16 cellular contexts compared by ENCODE assay signal in genomic region chr6:45854343-45854742, GRCh38.
"Had no signal": no experiment of that assay in that cellular context is flagged by ENCODE, and none has a peak within 500 bp of the region (broad histone marks: within the 10 kb centered on the region; RNA-seq: fewer than 3 reads in every experiment).

No MANE protein-coding gene starts in this region.

- H3K27me3 ChIP-seq: breast epithelium, upper lobe of left lung had no signal

- DNase-seq: activated CD4-positive, alpha-beta T cell treated with anti-CD3 and anti-CD28 coated beads for 4 hours; activated CD4-positive, alpha-beta T cell treated with anti-CD3 and anti-CD28 coated beads, Interleukin-2, amount 50 U/mL, for 48 hours; activated CD4-positive, CD25-positive, alpha-beta regulatory T cell; activated CD8-positive, alpha-beta memory T cell treated with anti-CD3 and anti-CD28 coated beads, Interleukin-2, amount 50 U/mL, for 48 hours; activated naive CD4-positive, alpha-beta T cell treated with Interleukin-2 at 50 U/mL for 16 hours; activated naive CD8-positive, alpha-beta T cell treated with anti-CD3 and anti-CD28 coated beads for 36 hours; activated T-cell treated with anti-CD3 and anti-CD28 coated beads, Interleukin-2, amount 50 U/mL, for 4 hours; effector memory CD4-positive, alpha-beta T cell; glutamatergic neuron; midbrain; stimulated activated CD4-positive, alpha-beta T cell treated with anti-CD3 and anti-CD28 coated beads, Interleukin-4, amount 100 ng/mL, for 24 hours; stimulated activated naive CD4-positive, alpha-beta T cell treated with Interleukin-2 at 50 U/mL for 16 hours; T-helper 17 cell; upper lobe of left lung had no signal

- H3K4me3 ChIP-seq: breast epithelium, thoracic aorta, upper lobe of left lung had no signal

- H3K36me3 ChIP-seq: breast epithelium, thoracic aorta, upper lobe of left lung had no signal

- H3K9me3 ChIP-seq: breast epithelium, thoracic aorta, upper lobe of left lung had no signal

- H3K4me1 ChIP-seq: breast epithelium, upper lobe of left lung had no signal

- ATAC-seq: activated T-cell treated with anti-CD3 and anti-CD28 coated beads, Interleukin-2, amount 50 U/mL, for 4 hours; T-helper 17 cell had no signal

- H3K27ac ChIP-seq: thoracic aorta, upper lobe of left lung had no signal
